ENCODE assay signal across 23 cellular contexts in genomic region chr20:53841741-53842140, GRCh38.
DNase-seq lines count a peak whose midpoint lies in the region; ATAC-seq and TF ChIP-seq lines count a peak whose summit lies in the region.
"Had no signal": no experiment of that assay in that cellular context is flagged by ENCODE, and none has a peak within 500 bp of the region (broad histone marks: within the 10 kb centered on the region; RNA-seq: fewer than 3 reads in every experiment).

No MANE protein-coding gene starts in this region.

- H3K36me3 ChIP-seq in KMS-11 (ENCODE audit: insufficient read depth) = no peaks in the 10 kb centered on the region
- H3K36me3 ChIP-seq in naive thymus-derived CD4-positive, alpha-beta T cell (ENCODE audit: control insufficient read depth in 2 of 3, insufficient read depth in 3 of 3, low read length in 3 of 3) = no peaks in the 10 kb centered on the region
- H3K36me3 ChIP-seq: adrenal gland, BE2C, SJSA1, uterus had no signal

- peaks cover 7% of the 10 kb centered on the region for H3K36me3 Mint-ChIP-seq in T-helper 2 cell treated with Interferon-gamma antibody and Interleukin-4, amounts not matched to agents 5 μg/mL and 100 μg/mL, for 36 hours (ENCODE audit: low read depth)
- H3K36me3 Mint-ChIP-seq in activated T-helper 1 cell treated with anti-CD3 and anti-CD28 coated beads, Interleukin-12 subunit alpha, Interleukin-12 subunit beta, Interleukin-2, Interleukin-4 antibody, amounts not matched to agents 30 ng/mL and 10 ng/mL and 1 ng/mL, durations not matched to agents 14 hours and 24 hours and 36 hours (ENCODE audit: low read depth) = peaks cover 3% of the 10 kb centered on the region
- H3K36me3 Mint-ChIP-seq in naive thymus-derived CD4-positive, alpha-beta T cell = peaks cover 0 to 11% (median 0%) of the 10 kb centered on the region in 5 donors

- H2AFZ ChIP-seq in KMS-11 (ENCODE audit: low read depth) = no peak overlapping the region

- no peaks in the 10 kb centered on the region for H3K27me3 Mint-ChIP-seq in T-helper 2 cell treated with Interferon-gamma antibody and Interleukin-4, amounts not matched to agents 5 μg/mL and 100 μg/mL, for 36 hours (ENCODE audit: low read depth)
- peaks cover 2% of the 10 kb centered on the region for H3K27me3 Mint-ChIP-seq in activated T-helper 1 cell treated with anti-CD3 and anti-CD28 coated beads, Interleukin-12 subunit alpha, Interleukin-12 subunit beta, Interleukin-2, Interleukin-4 antibody, amounts not matched to agents 30 ng/mL and 10 ng/mL and 1 ng/mL, durations not matched to agents 14 hours and 24 hours and 36 hours (ENCODE audit: insufficient read depth)
- H3K27me3 Mint-ChIP-seq in naive thymus-derived CD4-positive, alpha-beta T cell = no peaks in the 10 kb centered on the region

- H3K4me3 ChIP-seq in KMS-11 (IDR thresholded peaks at IDR 0.05; ENCODE audit: insufficient read depth, low read depth, low read length) = no peak overlapping the region
- no peak overlapping the region for H3K4me3 ChIP-seq in naive thymus-derived CD4-positive, alpha-beta T cell (ENCODE audit: low read length)
- H3K4me3 ChIP-seq: adrenal gland, SJSA1, uterus had no signal

- POLR2A ChIA-PET in naive thymus-derived CD4-positive, alpha-beta T cell (lab: Charles Lee) = interaction anchor here (0.6 to 1.0 kb wide), 4 partner anchors 8 to 73 kb away, joined by 3 to 5 read pairs (median 3); no protein-coding TSS in a partner anchor

- peak overlapping the region; percentile 64 for H3K4me3 Mint-ChIP-seq in T-helper 2 cell treated with Interferon-gamma antibody and Interleukin-4, amounts not matched to agents 5 μg/mL and 100 μg/mL, for 36 hours
- peak overlapping the region; percentile 13 for H3K4me3 Mint-ChIP-seq in activated T-helper 1 cell treated with anti-CD3 and anti-CD28 coated beads, Interleukin-12 subunit alpha, Interleukin-12 subunit beta, Interleukin-2, Interleukin-4 antibody, amounts not matched to agents 30 ng/mL and 10 ng/mL and 1 ng/mL, durations not matched to agents 14 hours and 24 hours and 36 hours
- peak overlapping the region in 4 of 10 donors; percentile 10 to 62 (median 30) for H3K4me3 Mint-ChIP-seq in naive thymus-derived CD4-positive, alpha-beta T cell
- H3K4me3 Mint-ChIP-seq: nephron had no signal

- H3K4me2 ChIP-seq in KMS-11 = peak overlapping the region; percentile 52

- intact Hi-C loops in activated T-helper 1 cell treated with anti-CD3 and anti-CD28 coated beads, Interleukin-12 subunit alpha, Interleukin-12 subunit beta, Interleukin-2, Interleukin-4 antibody, amounts not matched to agents 30 ng/mL and 10 ng/mL and 1 ng/mL, durations not matched to agents 14 hours and 24 hours and 36 hours (cut with micrococcal nuclease) = loop anchor here (1.0 to 2.0 kb wide), 4 partner anchors 13 to 133 kb away; no protein-coding TSS in a partner anchor
- intact Hi-C loops in naive thymus-derived CD4-positive, alpha-beta T cell (cut with micrococcal nuclease) = loop anchor here (1.0 to 5.0 kb wide), 3 partner anchors 11 to 134 kb away; no protein-coding TSS in a partner anchor
- intact Hi-C loops in sciatic nerve (cut with DNase I) = no loop called here

- H3K9ac ChIP-seq in KMS-11 = no peak overlapping the region

- DNase-seq in T-helper 2 cell treated with Interferon-gamma antibody and Interleukin-4, amounts not matched to agents 5 μg/mL and 100 μg/mL, for 36 hours (ENCODE audit: low spot score) = no peak
- DNase-seq in T-helper 2 cell (no peak), sciatic nerve (ENCODE audit: low spot score) (no peak), GF-D8 (lab: John Stamatoyannopoulos, UW) (no peak)
- DNase-seq in activated T-helper 1 cell treated with anti-CD3 and anti-CD28 coated beads, Interleukin-12 subunit alpha, Interleukin-12 subunit beta, Interleukin-2, Interleukin-4 antibody, amounts not matched to agents 30 ng/mL and 10 ng/mL and 1 ng/mL, durations not matched to agents 14 hours and 24 hours and 36 hours (ENCODE audit: low spot score) = no peak
- no peak for DNase-seq in naive thymus-derived CD4-positive, alpha-beta T cell
- DNase-seq: 8988T; activated CD4-positive, CD25-positive, alpha-beta regulatory T cell; adrenal gland; BE2C; dermis blood vessel endothelial cell; foreskin keratinocyte; HCEC 1CT; mesenchymal stem cell; NCI-H1436; NCI-H69; OCI-M1; T-helper 9 cell; uterus had no signal

- H3K9me3 Mint-ChIP-seq in T-helper 2 cell treated with Interferon-gamma antibody and Interleukin-4, amounts not matched to agents 5 μg/mL and 100 μg/mL, for 36 hours = peaks cover 9% of the 10 kb centered on the region
- H3K9me3 Mint-ChIP-seq in activated T-helper 1 cell treated with anti-CD3 and anti-CD28 coated beads, Interleukin-12 subunit alpha, Interleukin-12 subunit beta, Interleukin-2, Interleukin-4 antibody, amounts not matched to agents 30 ng/mL and 10 ng/mL and 1 ng/mL, durations not matched to agents 14 hours and 24 hours and 36 hours = peaks cover 3% of the 10 kb centered on the region
- peaks cover 0 to 9% (median 2%) of the 10 kb centered on the region in 11 donors for H3K9me3 Mint-ChIP-seq in naive thymus-derived CD4-positive, alpha-beta T cell
- H3K9me3 Mint-ChIP-seq: nephron had no signal

- no peak overlapping the region for H3K27ac ChIP-seq in KMS-11
- H3K27ac ChIP-seq in naive thymus-derived CD4-positive, alpha-beta T cell (ENCODE audit: low read depth, low read length) = peak overlapping the region; percentile 49
- H3K27ac ChIP-seq: adrenal gland, foreskin keratinocyte, SJSA1, uterus had no signal

- H3K27ac Mint-ChIP-seq in T-helper 2 cell treated with Interferon-gamma antibody and Interleukin-4, amounts not matched to agents 5 μg/mL and 100 μg/mL, for 36 hours = peak overlapping the region; percentile 95
- H3K27ac Mint-ChIP-seq in activated T-helper 1 cell treated with anti-CD3 and anti-CD28 coated beads, Interleukin-12 subunit alpha, Interleukin-12 subunit beta, Interleukin-2, Interleukin-4 antibody, amounts not matched to agents 30 ng/mL and 10 ng/mL and 1 ng/mL, durations not matched to agents 14 hours and 24 hours and 36 hours = peak overlapping the region; percentile 88
- peak overlapping the region; percentile 47 to 92 (median 90) for H3K27ac Mint-ChIP-seq in naive thymus-derived CD4-positive, alpha-beta T cell
- H3K27ac Mint-ChIP-seq: nephron had no signal

- H3K4me1 ChIP-seq in KMS-11 (ENCODE audit: low read depth, poor library complexity, severe bottlenecking) = peaks cover 55% of the 10 kb centered on the region
- H3K4me1 ChIP-seq in naive thymus-derived CD4-positive, alpha-beta T cell (ENCODE audit: control insufficient read depth in 2 of 2, insufficient read depth in 2 of 2, low read length in 2 of 2) = peaks cover 73 to 74% of the 10 kb centered on the region in 2 donors
- H3K4me1 ChIP-seq: adrenal gland, BE2C, SJSA1, uterus had no signal

- peaks cover 5% of the 10 kb centered on the region; the same call in 1 of the 2 replicates for H3K27me3 ChIP-seq in KMS-11 (ENCODE audit: insufficient read depth, low read depth)
- no peaks in the 10 kb centered on the region for H3K27me3 ChIP-seq in naive thymus-derived CD4-positive, alpha-beta T cell (ENCODE audit: control insufficient read depth in 2 of 2, insufficient read depth in 2 of 2, low read length in 2 of 2)
- H3K27me3 ChIP-seq: adrenal gland, BE2C, foreskin keratinocyte, SJSA1, uterus had no signal

- CTCF ChIA-PET in naive thymus-derived CD4-positive, alpha-beta T cell (lab: Charles Lee) = no interaction called here

- no peaks in the 10 kb centered on the region for H3K79me2 ChIP-seq in KMS-11 (ENCODE audit: insufficient read depth, low read depth)

- no peak for ATAC-seq in naive thymus-derived CD4-positive, alpha-beta T cell
- ATAC-seq in GM19351 (IDR thresholded peaks at IDR 0.05; ENCODE audit: unreplicated experiment) (no peak), sciatic nerve (no peak)

- no peaks in the 10 kb centered on the region for H3K9me3 ChIP-seq in naive thymus-derived CD4-positive, alpha-beta T cell (ENCODE audit: control insufficient read depth in 2 of 3, low read length in 3 of 3)
- H3K9me3 ChIP-seq: adrenal gland, BE2C, SJSA1, uterus had no signal

- TF ChIP-seq CTCF in KMS-11 (conservative IDR thresholded peaks at IDR 0.05; ENCODE audit: low read depth, low read length) = no peak

- H3K4me1 Mint-ChIP-seq in T-helper 2 cell treated with Interferon-gamma antibody and Interleukin-4, amounts not matched to agents 5 μg/mL and 100 μg/mL, for 36 hours (ENCODE audit: low read depth) = peaks cover 62% of the 10 kb centered on the region
- H3K4me1 Mint-ChIP-seq in activated T-helper 1 cell treated with anti-CD3 and anti-CD28 coated beads, Interleukin-12 subunit alpha, Interleukin-12 subunit beta, Interleukin-2, Interleukin-4 antibody, amounts not matched to agents 30 ng/mL and 10 ng/mL and 1 ng/mL, durations not matched to agents 14 hours and 24 hours and 36 hours (ENCODE audit: low read depth) = peaks cover 81% of the 10 kb centered on the region
- H3K4me1 Mint-ChIP-seq in naive thymus-derived CD4-positive, alpha-beta T cell = peaks cover 48 to 92% (median 77%) of the 10 kb centered on the region in 7 donors
- H3K4me1 Mint-ChIP-seq: nephron had no signal

- no peaks in the 10 kb centered on the region for H4K20me1 ChIP-seq in KMS-11 (ENCODE audit: insufficient read depth)
